ENCODE assay signal across 21 cellular contexts in the genomic region with DNA sequence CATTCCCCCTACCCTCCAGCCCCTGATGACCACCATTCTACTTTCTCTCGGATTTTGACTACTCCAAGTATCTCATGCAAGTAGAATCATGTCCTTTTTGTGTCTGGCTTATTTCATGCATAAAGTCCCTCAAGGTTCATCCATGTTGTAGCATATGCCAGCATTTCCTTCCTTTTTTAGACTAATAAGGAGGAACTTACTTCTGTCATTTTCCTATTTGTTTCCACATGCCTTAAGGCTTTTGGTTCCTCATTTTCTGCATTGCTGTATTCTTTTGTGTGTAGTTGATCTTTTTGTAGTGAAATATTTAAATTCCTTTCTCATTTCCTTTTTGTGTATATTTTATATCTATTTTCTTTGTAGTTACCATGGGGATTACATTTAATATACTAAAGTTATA.
"Had no signal": no experiment of that assay in that cellular context is flagged by ENCODE, and none has a peak within 500 bp of the region (broad histone marks: within the 10 kb centered on the region; RNA-seq: fewer than 3 reads in every experiment).

No MANE protein-coding gene starts in this region.

- ATAC-seq: activated CD8-positive, alpha-beta T cell treated with anti-CD3 and anti-CD28 coated beads, Interleukin-2, amount 10 ng/mL, durations not matched to agents 7 days and 5 days; body of pancreas; gastroesophageal sphincter; heart left ventricle; left ventricle myocardium superior; natural killer cell; psoas muscle had no signal

- H3K9me3 ChIP-seq: body of pancreas, right atrium auricular region, thoracic aorta had no signal

- H3K4me3 ChIP-seq: body of pancreas, cardiac muscle cell, gastroesophageal sphincter, heart left ventricle, psoas muscle, right atrium auricular region, spleen, thoracic aorta had no signal

- H3K36me3 ChIP-seq: cardiac muscle cell, gastroesophageal sphincter, heart left ventricle, right atrium auricular region, spleen, thoracic aorta had no signal

- H3K4me1 ChIP-seq: body of pancreas, gastroesophageal sphincter, psoas muscle, spleen had no signal

- DNase-seq: activated CD4-positive, alpha-beta T cell treated with anti-CD3 and anti-CD28 coated beads, Interleukin-2, amount 10 ng/mL, durations not matched to agents 7 days and 5 days; activated CD4-positive, CD25-positive, alpha-beta regulatory T cell treated with anti-CD3 and anti-CD28 coated beads, Interleukin-2, amount 50 U/mL, for 72 hours; activated CD8-positive, alpha-beta T cell treated with anti-CD3 and anti-CD28 coated beads, Interleukin-2, amount 10 ng/mL, durations not matched to agents 7 days and 5 days; activated gamma-delta T cell treated with Interleukin-2 at 50 U/mL for 16 hours; anterior cingulate cortex; body of pancreas; heart left ventricle; left ventricle myocardium superior; mammary epithelial cell; natural killer cell; psoas muscle; spleen; stimulated activated CD4-positive, alpha-beta T cell treated with anti-CD3 and anti-CD28 coated beads, Interleukin-4, amount 100 ng/mL, for 1 hour; stimulated activated naive CD4-positive, alpha-beta T cell; T1000 had no signal

- H3K27ac ChIP-seq: body of pancreas, cardiac muscle cell, epithelial cell of prostate, gastroesophageal sphincter, heart left ventricle, psoas muscle, right atrium auricular region, spleen, thoracic aorta, VCaP had no signal

- H3K27me3 ChIP-seq: body of pancreas, cardiac muscle cell, gastroesophageal sphincter, heart left ventricle, right atrium auricular region, spleen had no signal
